8 cellular contexts compared by ENCODE assay signal in the genomic region with DNA sequence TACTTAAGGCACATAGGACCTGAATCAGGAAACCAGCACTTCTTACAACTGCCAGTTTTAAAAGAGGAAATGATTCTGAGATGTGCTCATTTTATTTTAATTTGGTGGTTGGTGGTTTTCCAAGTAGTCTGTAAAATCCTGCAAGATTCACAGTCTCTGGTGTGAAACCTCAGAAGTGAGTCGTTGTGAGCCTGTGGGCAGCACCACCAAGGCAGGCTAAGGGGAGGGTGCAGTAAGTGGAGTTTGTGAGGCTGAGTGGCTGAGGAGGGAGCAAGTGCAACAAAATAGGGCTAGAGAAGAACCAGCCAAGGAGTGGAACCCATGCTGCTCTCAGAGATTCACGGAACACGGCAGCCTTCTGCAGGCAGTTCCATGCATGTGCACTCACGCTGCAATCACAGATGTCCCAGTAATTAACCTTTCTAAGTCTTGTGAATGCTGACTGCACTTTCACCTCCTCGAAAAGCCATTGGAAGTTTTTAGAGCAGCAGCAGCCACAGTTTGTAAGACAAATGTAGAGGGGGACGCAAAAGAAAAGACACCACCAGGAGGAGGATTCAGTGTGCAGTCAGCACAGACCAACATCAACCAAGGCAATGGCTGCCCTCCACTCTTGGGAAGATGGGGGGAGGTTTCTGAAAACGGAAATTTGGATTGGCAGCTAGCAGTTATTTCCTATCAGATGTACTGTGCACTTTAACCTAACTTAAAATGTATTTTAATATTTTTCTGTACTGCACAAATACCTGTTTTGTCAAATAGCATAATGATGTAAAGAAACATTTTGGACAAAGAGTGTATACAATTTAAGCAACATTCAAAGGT. TPM values are rescaled to one million over a fixed set of nuclear protein-coding genes. Genes with fewer than 3 reads are reported as not detected.
DNase-seq lines count a peak whose midpoint lies in the region; ATAC-seq lines count a peak whose summit lies in the region.

No MANE protein-coding gene starts in this region.

- DNase-seq in ACHN = peak; percentile 15
- DNase-seq in UCSD-AML1 (lab: John Stamatoyannopoulos, UW; ENCODE audit: unreplicated experiment) = peak; percentile 39
- DNase-seq in dermis microvascular lymphatic vessel endothelial cell (ENCODE audit: low read depth in 2 of 2) = peak; percentile 54 to 58
- peak; percentile 16 for DNase-seq in stimulated activated CD8-positive, alpha-beta memory T cell treated with anti-CD3 and anti-CD28 coated beads, Interleukin-12 subunit alpha, Interleukin-12 subunit beta, amount 100 ng/mL, for 1 hour (ENCODE audit: low read depth)
- DNase-seq in SJCRH30 = no peak
- no peak for DNase-seq in AG08396 (ENCODE audit: low spot score)

- H3K9me3 ChIP-seq in SJCRH30 (replicated peaks) = no peaks in the 10 kb centered on the region

- H3K36me3 ChIP-seq in SJCRH30 = peaks cover 11% of the 10 kb centered on the region

- peak; percentile 71 for ATAC-seq in GM19043 (IDR thresholded peaks at IDR 0.05; ENCODE audit: low read depth, unreplicated experiment)
- peak; percentile 64 for ATAC-seq in HG03280 (IDR thresholded peaks at IDR 0.05; ENCODE audit: unreplicated experiment)

- no peak overlapping the region for H3K27ac ChIP-seq in SJCRH30

- H3K4me1 ChIP-seq in SJCRH30 = no peaks in the 10 kb centered on the region

- no peaks in the 10 kb centered on the region for H3K27me3 ChIP-seq in SJCRH30

- H3K4me3 ChIP-seq in SJCRH30 = no peak overlapping the region

- in situ Hi-C loops in ACHN (cut with HindIII; ENCODE audit: low pct_ligation_motif_present, low pct_unique_long_range_greater_than_20kb, low sequenced_read_pairs) = no loop called here

RNA-seq across cellular contexts. Expression of gene ESD, which starts 44.9 kb away (rescaled TPM):
- total RNA-seq in dermis microvascular lymphatic vessel endothelial cell = 69.7 and 86.4 TPM in 2 replicates
- total RNA-seq in SJCRH30 (2014; rRNA removed; shearing (Covaris generic)) = 138 and 148 TPM in 2 replicates

Comparison
In these comparisons a context has a peak if more than half of its experiments do, and no peak if none do; other contexts are left out.
1. DNase-seq: peak in ACHN (single experiment), UCSD-AML1 (single experiment), dermis microvascular lymphatic vessel endothelial cell (2 of 2) and stimulated activated CD8-positive, alpha-beta memory T cell treated with anti-CD3 and anti-CD28 coated beads, Interleukin-12 subunit alpha, Interleukin-12 subunit beta, amount 100 ng/mL, for 1 hour (single experiment); none in SJCRH30 (0 of 2) and AG08396 (single experiment).